ENCODE assay signal across 11 cellular contexts in genomic region chr18:54210463-54210862, GRCh38. TPM values are rescaled to one million over a fixed set of nuclear protein-coding genes. Genes with fewer than 3 reads are reported as not detected.
DNase-seq lines count a peak whose midpoint lies in the region; ATAC-seq and TF ChIP-seq lines count a peak whose summit lies in the region.
"Had no signal": no experiment of that assay in that cellular context is flagged by ENCODE, and none has a peak within 500 bp of the region (broad histone marks: within the 10 kb centered on the region; RNA-seq: fewer than 3 reads in every experiment).

No MANE protein-coding gene starts in this region.

- H3K27ac ChIP-seq in CD4-positive, alpha-beta memory T cell (ENCODE audit: low read depth, low read length) = no peak overlapping the region
- H3K27ac ChIP-seq in left ventricle myocardium inferior (replicated peaks) = no peak overlapping the region

- no peaks in the 10 kb centered on the region for H3K9me3 Mint-ChIP-seq in CD4-positive, alpha-beta memory T cell
- H3K9me3 Mint-ChIP-seq: immature natural killer cell had no signal

- intact Hi-C loops in CD4-positive, alpha-beta memory T cell (cut with micrococcal nuclease) = no loop called here
- intact Hi-C loops in left ventricle myocardium inferior (cut with micrococcal nuclease) = no loop called here

- H3K36me3 ChIP-seq in CD4-positive, alpha-beta memory T cell (ENCODE audit: insufficient read depth, low read length) = no peaks in the 10 kb centered on the region
- H3K36me3 ChIP-seq in left ventricle myocardium inferior = no peaks in the 10 kb centered on the region

- DNase-seq in CD4-positive, alpha-beta memory T cell = no peak
- DNase-seq in T-helper 17 cell (no peak), Ammon's horn (ENCODE audit: low spot score) (no peak), NCI-H526 treated with DMSO at 0.1 percent for 48 hours (lab: John Stamatoyannopoulos, UW) (no peak), left ventricle myocardium inferior (no peak), NCI-H446 treated with DMSO at 0.1 percent for 48 hours (lab: John Stamatoyannopoulos, UW) (no peak)
- DNase-seq: activated CD4-positive, alpha-beta T cell treated with anti-CD3 and anti-CD28 coated beads for 1 hour; Calu3; immature natural killer cell had no signal

- POLR2A ChIA-PET in CD4-positive, alpha-beta memory T cell (lab: Charles Lee; ENCODE audit: partially characterized antibody) = no interaction called here

- no peak overlapping the region for H3K4me3 Mint-ChIP-seq in CD4-positive, alpha-beta memory T cell
- no peak overlapping the region for H3K4me3 Mint-ChIP-seq in T-helper 17 cell

- no peaks in the 10 kb centered on the region for H3K27me3 ChIP-seq in CD4-positive, alpha-beta memory T cell (ENCODE audit: insufficient read depth, low read length)
- no peaks in the 10 kb centered on the region for H3K27me3 ChIP-seq in left ventricle myocardium inferior (ENCODE audit: low read depth)

- H3K9me3 ChIP-seq in CD4-positive, alpha-beta memory T cell (ENCODE audit: control insufficient read depth in 1 of 2, low read length in 2 of 2) = no peaks in the 10 kb centered on the region
- H3K9me3 ChIP-seq in T-helper 17 cell (ENCODE audit: control insufficient read depth, low read length, poor library complexity, severe bottlenecking) (no peaks in the 10 kb centered on the region), left ventricle myocardium inferior (replicated peaks) (no peaks in the 10 kb centered on the region)

- H3K4me3 ChIP-seq in CD4-positive, alpha-beta memory T cell (ENCODE audit: low read length in 2 of 2) = no peak overlapping the region
- H3K4me3 ChIP-seq in left ventricle myocardium inferior = no peak overlapping the region

- H3K4me1 ChIP-seq in CD4-positive, alpha-beta memory T cell (ENCODE audit: insufficient read depth, low read length) = peaks cover 35% of the 10 kb centered on the region
- peaks cover 57% of the 10 kb centered on the region for H3K4me1 ChIP-seq in left ventricle myocardium inferior

- peak overlapping the region in 4 of 7 donors; percentile 2 to 53 (median 22) for H3K27ac Mint-ChIP-seq in CD4-positive, alpha-beta memory T cell
- peak overlapping the region; percentile 81 for H3K27ac Mint-ChIP-seq in T-helper 17 cell

- ATAC-seq in GM18907 (IDR thresholded peaks at IDR 0.05; ENCODE audit: unreplicated experiment) (peak; percentile 31), HG02981 (IDR thresholded peaks at IDR 0.05; ENCODE audit: unreplicated experiment) (peak; percentile 33), T-helper 17 cell (no peak)

- H3K27me3 Mint-ChIP-seq in CD4-positive, alpha-beta memory T cell = no peaks in the 10 kb centered on the region
- no peaks in the 10 kb centered on the region for H3K27me3 Mint-ChIP-seq in T-helper 17 cell

- H3K36me3 Mint-ChIP-seq in CD4-positive, alpha-beta memory T cell = peaks cover 5 to 9% of the 10 kb centered on the region in 2 donors
- H3K36me3 Mint-ChIP-seq in T-helper 17 cell (ENCODE audit: low read depth) = peaks cover 3% of the 10 kb centered on the region
- H3K36me3 Mint-ChIP-seq: immature natural killer cell had no signal

- no peak for TF ChIP-seq CTCF in left ventricle myocardium inferior (IDR thresholded peaks at IDR 0.05; ENCODE audit: borderline replicate concordance)

- peaks cover 50 to 77% (median 64%) of the 10 kb centered on the region in 4 donors for H3K4me1 Mint-ChIP-seq in CD4-positive, alpha-beta memory T cell
- peaks cover 60% of the 10 kb centered on the region for H3K4me1 Mint-ChIP-seq in T-helper 17 cell

- CTCF ChIA-PET in CD4-positive, alpha-beta memory T cell (lab: Charles Lee; ENCODE audit: partially characterized antibody) = no interaction called here

RNA-seq across cellular contexts. Expression of gene MBD2, which starts 14.0 kb away (rescaled TPM):
- 100 to 1,000 TPM; 107 to 108 TPM for total RNA-seq in CD4-positive, alpha-beta memory T cell
- 10 to 100 TPM in 1 of 2 donors, 1 to 10 TPM in 1; 4.2 to 26.7 TPM for polyA plus RNA-seq in CD4-positive, alpha-beta memory T cell
- total RNA-seq in T-helper 17 cell (100 to 1,000 TPM; 108 TPM), left ventricle myocardium inferior (43.7 TPM)

RNA-seq across cellular contexts. Expression of gene POLI, which starts 58.9 kb away (rescaled TPM):
- total RNA-seq in CD4-positive, alpha-beta memory T cell = 10 to 100 TPM; 53.2 to 58.4 TPM
- 1 to 10 TPM; 5.9 to 8.2 TPM for polyA plus RNA-seq in CD4-positive, alpha-beta memory T cell
- total RNA-seq in T-helper 17 cell (10 to 100 TPM; 27.2 to 28.4 TPM), left ventricle myocardium inferior (17.8 TPM)
